In the genomic region with DNA sequence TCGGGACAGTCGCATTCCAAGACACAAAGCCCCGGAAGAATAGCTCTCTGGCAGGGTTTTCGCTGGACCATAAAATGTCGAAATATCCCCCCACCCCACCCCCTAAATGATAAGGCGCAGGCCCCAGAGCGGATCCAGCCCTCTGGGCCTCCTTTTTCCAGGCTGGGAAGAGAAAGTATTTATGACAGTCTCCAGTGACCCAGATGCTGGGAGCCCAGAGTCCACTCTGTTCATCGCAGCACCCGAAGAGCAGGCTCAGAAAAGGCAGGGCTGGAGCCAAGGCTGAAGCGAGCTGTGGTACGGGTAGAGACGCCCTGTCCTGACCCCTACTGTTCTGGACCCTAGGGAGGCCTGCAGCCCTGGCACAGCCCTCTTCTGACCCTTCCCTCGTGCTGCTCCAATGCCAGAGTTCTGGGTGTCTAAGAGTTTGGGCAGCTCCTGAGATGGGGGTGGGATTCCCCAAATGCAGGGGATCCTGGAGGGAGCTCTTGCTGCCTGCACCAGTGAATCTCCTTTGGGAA, we compare ENCODE assay signal across 10 cellular contexts. TPM values are rescaled to one million over a fixed set of nuclear protein-coding genes. Genes with fewer than 3 reads are reported as not detected.
DNase-seq lines count a peak whose midpoint lies in the region; ATAC-seq and TF ChIP-seq lines count a peak whose summit lies in the region.
"Had no signal": no experiment of that assay in that cellular context is flagged by ENCODE, and none has a peak within 500 bp of the region (broad histone marks: within the 10 kb centered on the region; RNA-seq: fewer than 3 reads in every experiment).

No MANE protein-coding gene starts in this region.

- POLR2A ChIA-PET in CD8-positive, alpha-beta memory T cell (lab: Charles Lee) = interaction anchor here (0.6 kb wide), 1 partner anchor 297 kb away, joined by 4 read pairs; no protein-coding TSS in a partner anchor

- peaks cover 7% of the 10 kb centered on the region for H3K79me2 ChIP-seq in ACC112 (ENCODE audit: control insufficient read depth, insufficient read depth, low read length, unreplicated experiment)

- H3K4me1 ChIP-seq in ACC112 (ENCODE audit: control insufficient read depth, insufficient read depth, low read length, unreplicated experiment) (peaks cover 30% of the 10 kb centered on the region), adipocyte (ENCODE audit: control insufficient read depth, insufficient read depth, low read length) (peaks cover 47% of the 10 kb centered on the region)
- peaks cover 24% of the 10 kb centered on the region for H3K4me1 ChIP-seq in CD8-positive, alpha-beta memory T cell (ENCODE audit: insufficient read depth, low read length)

- no peak overlapping the region for H3K27ac ChIP-seq in ACC112 (ENCODE audit: low read depth, low read length)
- no peak overlapping the region for H3K27ac ChIP-seq in CD8-positive, alpha-beta memory T cell (ENCODE audit: low read depth, low read length)

- no peaks in the 10 kb centered on the region for H3K9me3 ChIP-seq in CD8-positive, alpha-beta memory T cell (ENCODE audit: low read length)
- no peaks in the 10 kb centered on the region for H3K9me3 ChIP-seq in adipocyte (ENCODE audit: control insufficient read depth, low read length)

- H3K36me3 Mint-ChIP-seq in CD8-positive, alpha-beta memory T cell = no peaks in the 10 kb centered on the region
- H3K36me3 Mint-ChIP-seq in natural killer cell treated with Interleukin-12 subunit alpha and Interleukin-12 subunit beta and Interleukin-15 and Interleukin-18, amount 100 ng/mL, for 72 hours = no peaks in the 10 kb centered on the region
- no peaks in the 10 kb centered on the region for H3K36me3 Mint-ChIP-seq in endothelial cell (ENCODE audit: low read depth, unreplicated experiment)
- H3K36me3 Mint-ChIP-seq in stimulated activated memory B cell treated with anti-CD40 and anti-IgM and Interleukin-4, amounts not matched to agents 10 μg/mL and 1 μg/mL and 100 μg/mL, for 72 hours = no peaks in the 10 kb centered on the region

- ATAC-seq in natural killer cell treated with Interleukin-12 subunit alpha and Interleukin-12 subunit beta and Interleukin-15 and Interleukin-18, amount 100 ng/mL, for 72 hours = no peak
- ATAC-seq in GM21723 (IDR thresholded peaks at IDR 0.05; ENCODE audit: unreplicated experiment) = no peak
- ATAC-seq in stimulated activated memory B cell treated with anti-CD40 and anti-IgM and Interleukin-4, amounts not matched to agents 10 μg/mL and 1 μg/mL and 100 μg/mL, for 72 hours = no peak

- no peak overlapping the region for H2AFZ ChIP-seq in ACC112 (ENCODE audit: low read length, unreplicated experiment)

- no peak for DNase-seq in CD8-positive, alpha-beta memory T cell
- DNase-seq in adipocyte (ENCODE audit: low read depth) (no peak), kidney glomerular epithelial cell (lab: John Stamatoyannopoulos, UW) (no peak), endothelial cell (ENCODE audit: low spot score) (no peak)
- DNase-seq in natural killer cell treated with Interleukin-12 subunit alpha and Interleukin-12 subunit beta and Interleukin-15 and Interleukin-18, amount 100 ng/mL, for 72 hours (ENCODE audit: low spot score) = no peak
- DNase-seq: NCI-H1417 treated with DMSO at 0.1 percent for 48 hours had no signal

- H3K4me3 Mint-ChIP-seq in CD8-positive, alpha-beta memory T cell = peak overlapping the region in 6 of 7 donors; percentile 66 to 93 (median 78)
- peak overlapping the region; percentile 78 for H3K4me3 Mint-ChIP-seq in natural killer cell treated with Interleukin-12 subunit alpha and Interleukin-12 subunit beta and Interleukin-15 and Interleukin-18, amount 100 ng/mL, for 72 hours
- H3K4me3 Mint-ChIP-seq in endothelial cell (ENCODE audit: unreplicated experiment) = no peak overlapping the region
- H3K4me3 Mint-ChIP-seq in stimulated activated memory B cell treated with anti-CD40 and anti-IgM and Interleukin-4, amounts not matched to agents 10 μg/mL and 1 μg/mL and 100 μg/mL, for 72 hours = no peak overlapping the region

- peak overlapping the region; percentile 96 for H3K9ac ChIP-seq in adipocyte (ENCODE audit: low read length)

- H3K27me3 ChIP-seq in ACC112 (ENCODE audit: insufficient read depth, low read length) (peaks cover 3% of the 10 kb centered on the region; the same call in 1 of the 2 replicates), adipocyte (replicated peaks; ENCODE audit: control insufficient read depth, insufficient read depth, low read length) (no peaks in the 10 kb centered on the region)
- H3K27me3 ChIP-seq in CD8-positive, alpha-beta memory T cell (ENCODE audit: insufficient read depth, low read length, poor library complexity, severe bottlenecking) = peaks cover 83% of the 10 kb centered on the region

- H3K27me3 Mint-ChIP-seq in CD8-positive, alpha-beta memory T cell = peaks cover 81 to 99% of the 10 kb centered on the region in 2 donors
- H3K27me3 Mint-ChIP-seq in natural killer cell treated with Interleukin-12 subunit alpha and Interleukin-12 subunit beta and Interleukin-15 and Interleukin-18, amount 100 ng/mL, for 72 hours = peaks cover 60 to 84% of the 10 kb centered on the region in 2 donors
- peaks cover 38% of the 10 kb centered on the region for H3K27me3 Mint-ChIP-seq in endothelial cell (ENCODE audit: unreplicated experiment)
- peaks cover 95% of the 10 kb centered on the region for H3K27me3 Mint-ChIP-seq in stimulated activated memory B cell treated with anti-CD40 and anti-IgM and Interleukin-4, amounts not matched to agents 10 μg/mL and 1 μg/mL and 100 μg/mL, for 72 hours

- peaks cover 24 to 53% (median 25%) of the 10 kb centered on the region in 3 donors for H3K4me1 Mint-ChIP-seq in CD8-positive, alpha-beta memory T cell
- peaks cover 22 to 25% of the 10 kb centered on the region in 2 donors for H3K4me1 Mint-ChIP-seq in natural killer cell treated with Interleukin-12 subunit alpha and Interleukin-12 subunit beta and Interleukin-15 and Interleukin-18, amount 100 ng/mL, for 72 hours (ENCODE audit: low read depth in 2 of 2)
- peaks cover 18% of the 10 kb centered on the region for H3K4me1 Mint-ChIP-seq in endothelial cell (ENCODE audit: unreplicated experiment)
- peaks cover 40% of the 10 kb centered on the region for H3K4me1 Mint-ChIP-seq in stimulated activated memory B cell treated with anti-CD40 and anti-IgM and Interleukin-4, amounts not matched to agents 10 μg/mL and 1 μg/mL and 100 μg/mL, for 72 hours

- peak overlapping the region in 1 of 8 donors; percentile 73 for H3K27ac Mint-ChIP-seq in CD8-positive, alpha-beta memory T cell
- H3K27ac Mint-ChIP-seq in natural killer cell treated with Interleukin-12 subunit alpha and Interleukin-12 subunit beta and Interleukin-15 and Interleukin-18, amount 100 ng/mL, for 72 hours = peak overlapping the region in 1 of 2 donors; percentile 40
- H3K27ac Mint-ChIP-seq in endothelial cell (ENCODE audit: unreplicated experiment) = no peak overlapping the region
- no peak overlapping the region for H3K27ac Mint-ChIP-seq in stimulated activated memory B cell treated with anti-CD40 and anti-IgM and Interleukin-4, amounts not matched to agents 10 μg/mL and 1 μg/mL and 100 μg/mL, for 72 hours

- H3K36me3 ChIP-seq in ACC112 (ENCODE audit: insufficient read depth, low read length) (no peaks in the 10 kb centered on the region), adipocyte (ENCODE audit: control insufficient read depth, insufficient read depth, low read length, severe bottlenecking) (peaks cover 6% of the 10 kb centered on the region)
- H3K36me3 ChIP-seq in CD8-positive, alpha-beta memory T cell (ENCODE audit: insufficient read depth, low read length) = no peaks in the 10 kb centered on the region

- peaks cover 0 to 4% (median 0%) of the 10 kb centered on the region in 5 donors for H3K9me3 Mint-ChIP-seq in CD8-positive, alpha-beta memory T cell
- no peaks in the 10 kb centered on the region for H3K9me3 Mint-ChIP-seq in natural killer cell treated with Interleukin-12 subunit alpha and Interleukin-12 subunit beta and Interleukin-15 and Interleukin-18, amount 100 ng/mL, for 72 hours
- no peaks in the 10 kb centered on the region for H3K9me3 Mint-ChIP-seq in endothelial cell (ENCODE audit: unreplicated experiment)
- no peaks in the 10 kb centered on the region for H3K9me3 Mint-ChIP-seq in stimulated activated memory B cell treated with anti-CD40 and anti-IgM and Interleukin-4, amounts not matched to agents 10 μg/mL and 1 μg/mL and 100 μg/mL, for 72 hours

- H3K4me3 ChIP-seq in ACC112 (ENCODE audit: low read depth, low read length) (0 out of 2 replicates have a peak overlapping the region, but pooled peaks have one; percentile 56), adipocyte (ENCODE audit: low read length) (peak overlapping the region; percentile 86)
- H3K4me3 ChIP-seq in CD8-positive, alpha-beta memory T cell (ENCODE audit: low read length) = no peak overlapping the region

- CTCF ChIA-PET in CD8-positive, alpha-beta memory T cell (lab: Charles Lee) = interaction anchor here (0.8 to 15.2 kb wide), 12 partner anchors 10 to 208 kb away, joined by 3 to 216 read pairs (median 6); partner anchors contain the start of genes HOXC4, HOXC5 and SMUG1

- TF ChIP-seq CTCF in endothelial cell (IDR thresholded peaks at IDR 0.05; ENCODE audit: unreplicated experiment) = no peak

RNA-seq across cellular contexts. Expression of gene HOXC8, which starts 2.0 kb away (rescaled TPM):
- not detected for total RNA-seq in CD8-positive, alpha-beta memory T cell
- polyA plus RNA-seq in CD8-positive, alpha-beta memory T cell = not detected
- total RNA-seq in natural killer cell treated with Interleukin-12 subunit alpha and Interleukin-12 subunit beta and Interleukin-15 and Interleukin-18, amount 100 ng/mL, for 72 hours = not detected
- not detected for total RNA-seq in endothelial cell (ENCODE audit: unreplicated experiment)
- total RNA-seq: occipital lobe had no signal

RNA-seq across cellular contexts. Expression of gene HOXC9, which starts 6.8 kb away (rescaled TPM):
- not detected for total RNA-seq in CD8-positive, alpha-beta memory T cell
- polyA plus RNA-seq in CD8-positive, alpha-beta memory T cell = not detected
- not detected for total RNA-seq in natural killer cell treated with Interleukin-12 subunit alpha and Interleukin-12 subunit beta and Interleukin-15 and Interleukin-18, amount 100 ng/mL, for 72 hours
- 0.28 TPM for total RNA-seq in endothelial cell (ENCODE audit: unreplicated experiment)
- total RNA-seq: occipital lobe had no signal

RNA-seq across cellular contexts. Expression of gene HOXC6, which starts 21.5 kb away (rescaled TPM):
- not detected for total RNA-seq in CD8-positive, alpha-beta memory T cell
- polyA plus RNA-seq in CD8-positive, alpha-beta memory T cell = not detected
- not detected for total RNA-seq in natural killer cell treated with Interleukin-12 subunit alpha and Interleukin-12 subunit beta and Interleukin-15 and Interleukin-18, amount 100 ng/mL, for 72 hours
- total RNA-seq in endothelial cell (ENCODE audit: unreplicated experiment) = 0.21 TPM
- total RNA-seq: occipital lobe had no signal

RNA-seq across cellular contexts. Expression of gene HOXC10, which starts 21.8 kb away (rescaled TPM):
- not detected for total RNA-seq in CD8-positive, alpha-beta memory T cell
- not detected for polyA plus RNA-seq in CD8-positive, alpha-beta memory T cell
- total RNA-seq in natural killer cell treated with Interleukin-12 subunit alpha and Interleukin-12 subunit beta and Interleukin-15 and Interleukin-18, amount 100 ng/mL, for 72 hours = not detected
- total RNA-seq in endothelial cell (ENCODE audit: unreplicated experiment) = 1.9 TPM
- total RNA-seq: occipital lobe had no signal

RNA-seq across cellular contexts. Expression of gene HOXC5, which starts 26.1 kb away (rescaled TPM):
- total RNA-seq in CD8-positive, alpha-beta memory T cell = not detected
- polyA plus RNA-seq in CD8-positive, alpha-beta memory T cell = not detected
- total RNA-seq in natural killer cell treated with Interleukin-12 subunit alpha and Interleukin-12 subunit beta and Interleukin-15 and Interleukin-18, amount 100 ng/mL, for 72 hours = not detected
- total RNA-seq in endothelial cell (ENCODE audit: unreplicated experiment) = not detected
- total RNA-seq: occipital lobe had no signal

Comparison
In these comparisons a context has a peak if more than half of its experiments do, and no peak if none do; other contexts are left out.
1. H3K4me3 Mint-ChIP-seq: peak in CD8-positive, alpha-beta memory T cell (6 of 7) and natural killer cell treated with Interleukin-12 subunit alpha and Interleukin-12 subunit beta and Interleukin-15 and Interleukin-18, amount 100 ng/mL, for 72 hours (single experiment); none in endothelial cell (single experiment) and stimulated activated memory B cell treated with anti-CD40 and anti-IgM and Interleukin-4, amounts not matched to agents 10 μg/mL and 1 μg/mL and 100 μg/mL, for 72 hours (single experiment).